In genomic region chr11:810040-810567, GRCh38 we compare ENCODE assay signal across 1 cellular context.
TF ChIP-seq lines count a peak whose summit lies in the region.

No MANE protein-coding gene starts in this region.

TF ChIP-seq in K562, 482 proteins besides CTCF, POLR2A, EP300 and RAD21 (continued from another document and continues in another):
- TF ChIP-seq PKNOX1 (IDR thresholded peaks at IDR 0.05) (no peak), GABPB2 (CRISPR knock-in tag; conservative IDR thresholded peaks at IDR 0.05) (no peak), CREB3 (tag; conservative IDR thresholded peaks at IDR 0.05; ENCODE audit: low read depth) (no peak), ZNF583 (CRISPR knock-in tag; IDR thresholded peaks at IDR 0.05) (no peak), ZNF274 (IDR thresholded peaks at IDR 0.05; ENCODE audit: borderline replicate concordance, low read depth, low read length) (no peak), PHTF2 (CRISPR knock-in tag; IDR thresholded peaks at IDR 0.05) (no peak), POLR2G (IDR thresholded peaks at IDR 0.05; ENCODE audit: low read depth, low read length) (peak; percentile 55), ZNF318 (IDR thresholded peaks at IDR 0.05; ENCODE audit: borderline replicate concordance in 1 of 2, low read depth in 1 of 2) (no peak), ZNF717 (CRISPR knock-in tag; IDR thresholded peaks at IDR 0.05) (no peak), ZNF79 (CRISPR knock-in tag; IDR thresholded peaks at IDR 0.05; ENCODE audit: low read depth) (no peak), FOXA3 (CRISPR knock-in tag; conservative IDR thresholded peaks at IDR 0.05 in 1 of 2, IDR thresholded peaks at IDR 0.05 in 1 of 2) (no peak), BRF2 (IDR thresholded peaks at IDR 0.05; ENCODE audit: borderline replicate concordance, insufficient read depth, insufficient read length) (no peak), ZNF253 (CRISPR knock-in tag; conservative IDR thresholded peaks at IDR 0.05) (no peak), JUNB (CRISPR knock-in tag; conservative IDR thresholded peaks at IDR 0.05) (no peak), BDP1 (IDR thresholded peaks at IDR 0.05; ENCODE audit: insufficient read depth, insufficient read length) (no peak), ATF2 (CRISPR knock-in tag; IDR thresholded peaks at IDR 0.05) (no peak), MEF2A (IDR thresholded peaks at IDR 0.05; ENCODE audit: control insufficient read depth, low read depth, low read length) (no peak), CBX3 (IDR thresholded peaks at IDR 0.05; ENCODE audit: borderline replicate concordance in 1 of 2, low read length in 2 of 2) (no peak), MCM7 (IDR thresholded peaks at IDR 0.05) (no peak), PRPF4 (IDR thresholded peaks at IDR 0.05; ENCODE audit: insufficient read depth, low read depth, low read length, poor library complexity, severe bottlenecking) (no peak), SMAD4 (CRISPR knock-in tag; conservative IDR thresholded peaks at IDR 0.05) (peak; percentile 63; the same call in 1 of the 2 replicates), SETDB1 (IDR thresholded peaks at IDR 0.05; ENCODE audit: low read length) (no peak), ZNF436 (CRISPR knock-in tag; IDR thresholded peaks at IDR 0.05) (no peak), ZNF57 (CRISPR knock-in tag; IDR thresholded peaks at IDR 0.05) (no peak), ZBTB43 (CRISPR knock-in tag; IDR thresholded peaks at IDR 0.05) (no peak), ZNF347 (CRISPR knock-in tag; IDR thresholded peaks at IDR 0.05; ENCODE audit: low read depth) (no peak), ZKSCAN8 (CRISPR knock-in tag; IDR thresholded peaks at IDR 0.05) (no peak), HMGXB4 (CRISPR knock-in tag; IDR thresholded peaks at IDR 0.05) (no peak), GTF2E2 (tag; IDR thresholded peaks at IDR 0.05) (peak; percentile 67; the same call in 1 of the 2 replicates), ZNF764 (CRISPR knock-in tag; IDR thresholded peaks at IDR 0.05; ENCODE audit: low read depth) (no peak), ZNF165 (CRISPR knock-in tag; IDR thresholded peaks at IDR 0.05; ENCODE audit: borderline replicate concordance) (no peak), MBD1 (CRISPR knock-in tag; IDR thresholded peaks at IDR 0.05) (no peak), ZNF24 (IDR thresholded peaks at IDR 0.05) (no peak), THRB (CRISPR knock-in tag; conservative IDR thresholded peaks at IDR 0.05) (no peak), NONO (IDR thresholded peaks at IDR 0.05; ENCODE audit: low read depth in 2 of 2, low read length in 1 of 2) (peak; percentile 72 to 77; a peak in 3 of 4 replicates), HMGN3 (IDR thresholded peaks at IDR 0.05; ENCODE audit: borderline replicate concordance, extremely low read depth, insufficient read length, low read depth, low read length) (no peak), FOXA1 (IDR thresholded peaks at IDR 0.05; ENCODE audit: borderline replicate concordance) (no peak), ZNF511 (CRISPR knock-in tag; IDR thresholded peaks at IDR 0.05) (0 out of 2 replicates have a peak, but pooled peaks have one; percentile 7), NCOA4 (IDR thresholded peaks at IDR 0.05; ENCODE audit: partially characterized antibody) (no peak), FOXK2 (conservative IDR thresholded peaks at IDR 0.05 in 1 of 2, IDR thresholded peaks at IDR 0.05 in 1 of 2; ENCODE audit: low read depth in 2 of 2) (no peak), FOS (IDR thresholded peaks at IDR 0.05; ENCODE audit: extremely low read depth, insufficient read length) (no peak), BCL6 (CRISPR knock-in tag; IDR thresholded peaks at IDR 0.05) (no peak), NR2C2 (CRISPR knock-in tag; IDR thresholded peaks at IDR 0.05) (no peak), NR2C2 (tag; IDR thresholded peaks at IDR 0.05) (no peak), BRCA1 (IDR thresholded peaks at IDR 0.05) (no peak), BRCA1 (CRISPR knock-in tag; IDR thresholded peaks at IDR 0.05) (no peak)
